Comparison of ENCODE assay signal across 1 cellular context in the genomic region with DNA sequence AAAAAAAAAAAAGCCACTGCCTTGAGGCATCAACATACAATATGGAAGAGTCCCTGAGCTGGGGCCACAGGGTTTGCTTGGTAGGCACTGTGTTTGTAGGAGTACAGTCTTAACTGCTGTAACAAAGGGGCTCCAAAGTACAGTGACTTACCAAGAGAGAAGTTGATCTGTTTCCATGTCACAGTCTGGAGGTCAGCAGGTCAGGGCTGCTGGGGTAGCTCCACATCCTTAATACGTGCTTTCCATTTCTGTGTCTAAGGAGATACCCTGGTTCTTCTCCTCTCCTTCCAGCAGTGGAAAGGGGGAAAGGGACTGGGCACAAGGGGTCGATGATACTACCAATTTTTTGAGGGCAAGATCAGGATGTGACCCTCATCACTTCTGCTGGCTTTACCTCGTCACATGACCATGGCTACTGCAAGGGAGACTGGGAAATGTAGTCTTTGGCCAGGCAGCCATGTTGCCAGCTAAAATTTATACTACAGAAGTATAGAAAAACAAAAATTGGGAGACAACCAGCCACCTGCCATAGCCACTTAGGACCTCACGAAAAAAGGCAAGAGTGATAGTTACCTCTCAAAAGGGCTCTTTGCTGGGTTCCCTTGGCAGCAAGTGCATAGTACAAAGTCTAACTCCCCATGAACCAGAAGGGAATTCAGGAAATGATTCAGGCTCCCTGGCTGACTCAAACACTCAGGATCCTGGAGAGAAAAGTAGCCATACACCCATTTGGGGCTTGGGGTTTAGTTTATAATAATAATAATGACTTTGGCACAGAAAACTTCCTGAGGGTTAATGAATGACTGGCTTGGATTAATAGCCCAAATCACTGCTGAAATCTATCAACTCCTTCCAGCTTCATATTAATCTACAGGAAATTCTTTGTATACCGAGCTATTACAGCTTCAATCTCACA.
A peak's percentile ranks its signal among the peaks of the same experiment; 100 is the strongest.
TF ChIP-seq lines count a peak whose summit lies in the region.

No MANE protein-coding gene starts in this region.

TF ChIP-seq in SK-N-SH, 30 proteins besides CTCF, POLR2A, EP300 and RAD21 (continued from another document):
- TF ChIP-seq, protein P1, sequence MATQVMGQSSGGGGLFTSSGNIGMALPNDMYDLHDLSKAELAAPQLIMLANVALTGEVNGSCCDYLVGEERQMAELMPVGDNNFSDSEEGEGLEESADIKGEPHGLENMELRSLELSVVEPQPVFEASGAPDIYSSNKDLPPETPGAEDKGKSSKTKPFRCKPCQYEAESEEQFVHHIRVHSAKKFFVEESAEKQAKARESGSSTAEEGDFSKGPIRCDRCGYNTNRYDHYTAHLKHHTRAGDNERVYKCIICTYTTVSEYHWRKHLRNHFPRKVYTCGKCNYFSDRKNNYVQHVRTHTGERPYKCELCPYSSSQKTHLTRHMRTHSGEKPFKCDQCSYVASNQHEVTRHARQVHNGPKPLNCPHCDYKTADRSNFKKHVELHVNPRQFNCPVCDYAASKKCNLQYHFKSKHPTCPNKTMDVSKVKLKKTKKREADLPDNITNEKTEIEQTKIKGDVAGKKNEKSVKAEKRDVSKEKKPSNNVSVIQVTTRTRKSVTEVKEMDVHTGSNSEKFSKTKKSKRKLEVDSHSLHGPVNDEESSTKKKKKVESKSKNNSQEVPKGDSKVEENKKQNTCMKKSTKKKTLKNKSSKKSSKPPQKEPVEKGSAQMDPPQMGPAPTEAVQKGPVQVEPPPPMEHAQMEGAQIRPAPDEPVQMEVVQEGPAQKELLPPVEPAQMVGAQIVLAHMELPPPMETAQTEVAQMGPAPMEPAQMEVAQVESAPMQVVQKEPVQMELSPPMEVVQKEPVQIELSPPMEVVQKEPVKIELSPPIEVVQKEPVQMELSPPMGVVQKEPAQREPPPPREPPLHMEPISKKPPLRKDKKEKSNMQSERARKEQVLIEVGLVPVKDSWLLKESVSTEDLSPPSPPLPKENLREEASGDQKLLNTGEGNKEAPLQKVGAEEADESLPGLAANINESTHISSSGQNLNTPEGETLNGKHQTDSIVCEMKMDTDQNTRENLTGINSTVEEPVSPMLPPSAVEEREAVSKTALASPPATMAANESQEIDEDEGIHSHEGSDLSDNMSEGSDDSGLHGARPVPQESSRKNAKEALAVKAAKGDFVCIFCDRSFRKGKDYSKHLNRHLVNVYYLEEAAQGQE (IDR thresholded peaks at IDR 0.05; ENCODE audit: low read depth, low read length): no peak
- TF ChIP-seq FOSL2 (IDR thresholded peaks at IDR 0.05; ENCODE audit: borderline replicate concordance, low read depth) (peak; percentile 90), NFIC (IDR thresholded peaks at IDR 0.05; ENCODE audit: borderline replicate concordance) (peak; percentile 89), RXRA (IDR thresholded peaks at IDR 0.05; ENCODE audit: borderline replicate concordance, low read depth) (no peak), RCOR1 (IDR thresholded peaks at IDR 0.05; ENCODE audit: low read length) (no peak), GABPA (IDR thresholded peaks at IDR 0.05; ENCODE audit: low read depth) (no peak), MEF2A (IDR thresholded peaks at IDR 0.05; ENCODE audit: borderline replicate concordance, low read depth) (no peak), EZH2phosphoT487 (IDR thresholded peaks at IDR 0.05; ENCODE audit: borderline replicate concordance, low read depth) (no peak), TAF1 (IDR thresholded peaks at IDR 0.05; ENCODE audit: borderline replicate concordance, low read depth, low read length) (no peak), JUND (IDR thresholded peaks at IDR 0.05) (peak; percentile 82), MXI1 (IDR thresholded peaks at IDR 0.05; ENCODE audit: low read depth, low read length) (no peak), FOXJ3 (CRISPR knock-in tag; IDR thresholded peaks at IDR 0.05) (no peak), NRF1 (IDR thresholded peaks at IDR 0.05; ENCODE audit: low read depth, low read length) (no peak), POLR2AphosphoS5 (IDR thresholded peaks at IDR 0.05; ENCODE audit: low read depth, low read length) (peak; percentile 51; the same call in 1 of the 2 replicates), SMC3 (IDR thresholded peaks at IDR 0.05; ENCODE audit: low read depth, low read length) (no peak)
- TF ChIP-seq, protein P2, sequence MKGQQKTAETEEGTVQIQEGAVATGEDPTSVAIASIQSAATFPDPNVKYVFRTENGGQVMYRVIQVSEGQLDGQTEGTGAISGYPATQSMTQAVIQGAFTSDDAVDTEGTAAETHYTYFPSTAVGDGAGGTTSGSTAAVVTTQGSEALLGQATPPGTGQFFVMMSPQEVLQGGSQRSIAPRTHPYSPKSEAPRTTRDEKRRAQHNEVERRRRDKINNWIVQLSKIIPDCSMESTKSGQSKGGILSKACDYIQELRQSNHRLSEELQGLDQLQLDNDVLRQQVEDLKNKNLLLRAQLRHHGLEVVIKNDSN (IDR thresholded peaks at IDR 0.05; ENCODE audit: borderline replicate concordance, low read depth): peak; percentile 97
- TF ChIP-seq, protein P3, sequence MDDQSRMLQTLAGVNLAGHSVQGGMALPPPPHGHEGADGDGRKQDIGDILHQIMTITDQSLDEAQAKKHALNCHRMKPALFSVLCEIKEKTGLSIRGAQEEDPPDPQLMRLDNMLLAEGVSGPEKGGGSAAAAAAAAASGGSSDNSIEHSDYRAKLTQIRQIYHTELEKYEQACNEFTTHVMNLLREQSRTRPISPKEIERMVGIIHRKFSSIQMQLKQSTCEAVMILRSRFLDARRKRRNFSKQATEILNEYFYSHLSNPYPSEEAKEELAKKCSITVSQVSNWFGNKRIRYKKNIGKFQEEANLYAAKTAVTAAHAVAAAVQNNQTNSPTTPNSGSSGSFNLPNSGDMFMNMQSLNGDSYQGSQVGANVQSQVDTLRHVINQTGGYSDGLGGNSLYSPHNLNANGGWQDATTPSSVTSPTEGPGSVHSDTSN (IDR thresholded peaks at IDR 0.05): peak; percentile 66
- TF ChIP-seq, protein P4, sequence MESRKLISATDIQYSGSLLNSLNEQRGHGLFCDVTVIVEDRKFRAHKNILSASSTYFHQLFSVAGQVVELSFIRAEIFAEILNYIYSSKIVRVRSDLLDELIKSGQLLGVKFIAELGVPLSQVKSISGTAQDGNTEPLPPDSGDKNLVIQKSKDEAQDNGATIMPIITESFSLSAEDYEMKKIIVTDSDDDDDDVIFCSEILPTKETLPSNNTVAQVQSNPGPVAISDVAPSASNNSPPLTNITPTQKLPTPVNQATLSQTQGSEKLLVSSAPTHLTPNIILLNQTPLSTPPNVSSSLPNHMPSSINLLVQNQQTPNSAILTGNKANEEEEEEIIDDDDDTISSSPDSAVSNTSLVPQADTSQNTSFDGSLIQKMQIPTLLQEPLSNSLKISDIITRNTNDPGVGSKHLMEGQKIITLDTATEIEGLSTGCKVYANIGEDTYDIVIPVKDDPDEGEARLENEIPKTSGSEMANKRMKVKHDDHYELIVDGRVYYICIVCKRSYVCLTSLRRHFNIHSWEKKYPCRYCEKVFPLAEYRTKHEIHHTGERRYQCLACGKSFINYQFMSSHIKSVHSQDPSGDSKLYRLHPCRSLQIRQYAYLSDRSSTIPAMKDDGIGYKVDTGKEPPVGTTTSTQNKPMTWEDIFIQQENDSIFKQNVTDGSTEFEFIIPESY (IDR thresholded peaks at IDR 0.05; ENCODE audit: borderline replicate concordance, low read depth): 0 out of 2 replicates have a peak, but pooled peaks have one; percentile 37
- TF ChIP-seq, protein P5, sequence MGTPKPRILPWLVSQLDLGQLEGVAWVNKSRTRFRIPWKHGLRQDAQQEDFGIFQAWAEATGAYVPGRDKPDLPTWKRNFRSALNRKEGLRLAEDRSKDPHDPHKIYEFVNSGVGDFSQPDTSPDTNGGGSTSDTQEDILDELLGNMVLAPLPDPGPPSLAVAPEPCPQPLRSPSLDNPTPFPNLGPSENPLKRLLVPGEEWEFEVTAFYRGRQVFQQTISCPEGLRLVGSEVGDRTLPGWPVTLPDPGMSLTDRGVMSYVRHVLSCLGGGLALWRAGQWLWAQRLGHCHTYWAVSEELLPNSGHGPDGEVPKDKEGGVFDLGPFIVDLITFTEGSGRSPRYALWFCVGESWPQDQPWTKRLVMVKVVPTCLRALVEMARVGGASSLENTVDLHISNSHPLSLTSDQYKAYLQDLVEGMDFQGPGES (IDR thresholded peaks at IDR 0.05; ENCODE audit: low read depth, low read length): no peak
